In genomic region chr21:41762236-41762635, GRCh38 we compare ENCODE assay signal across 12 cellular contexts. TPM values are rescaled to one million over a fixed set of nuclear protein-coding genes. Genes with fewer than 3 reads are reported as not detected.
DNase-seq lines count a peak whose midpoint lies in the region; ATAC-seq, FAIRE-seq and TF ChIP-seq lines count a peak whose summit lies in the region.
"Had no signal": no experiment of that assay in that cellular context is flagged by ENCODE, and none has a peak within 500 bp of the region (broad histone marks: within the 10 kb centered on the region; RNA-seq: fewer than 3 reads in every experiment).

No MANE protein-coding gene starts in this region.

- TF ChIP-seq POLR2A in right lobe of liver (IDR thresholded peaks at IDR 0.05) = no peak

- H3K27me3 ChIP-seq in right lobe of liver (no peaks in the 10 kb centered on the region), tibial artery (peaks cover 0 to 9% of the 10 kb centered on the region in 2 donors), small intestine (ENCODE audit: control insufficient read depth in 2 of 2, insufficient read depth in 2 of 2, low read length in 2 of 2) (peaks cover 0 to 29% of the 10 kb centered on the region in 2 donors)

- TF ChIP-seq CTCF in coronary artery (IDR thresholded peaks at IDR 0.05) (no peak), right lobe of liver (IDR thresholded peaks at IDR 0.05) (no peak), tibial artery (IDR thresholded peaks at IDR 0.05) (no peak)

- DNase-seq in NCI-H82 (lab: John Stamatoyannopoulos, UW) (peak; percentile 61), NCI-H82 treated with DMSO at 0.1 percent for 48 hours (lab: John Stamatoyannopoulos, UW; ENCODE audit: unreplicated experiment) (no peak), coronary artery (ENCODE audit: low spot score) (no peak), right lobe of liver (no peak), tibial artery (no peak), small intestine (no peak), HT-29 (ENCODE audit: low spot score) (no peak), CD1c-positive myeloid dendritic cell (ENCODE audit: extremely low spot score) (no peak)
- DNase-seq: hippocampal formation had no signal

- H3K9me3 ChIP-seq in right lobe of liver (no peaks in the 10 kb centered on the region), tibial artery (no peaks in the 10 kb centered on the region), small intestine (ENCODE audit: control insufficient read depth, low read depth) (no peaks in the 10 kb centered on the region)

- 9% methylated on average over 4 of the region's 12 CpGs for WGBS in right lobe of liver (ENCODE audit: insufficient coverage, low coverage, low lambda C conversion rate, missing lambda C conversion rate)
- 34 to 63% (median 52%) methylated on average over 12 of the region's 12 CpGs for WGBS in small intestine, 3 donors

- FAIRE-seq in small intestine (lab: Jason Lieb, UNC) = no peak
- FAIRE-seq: TTC549 had no signal

- ATAC-seq in right lobe of liver = no peak
- ATAC-seq: activated T-helper 17 cell treated with anti-CD3 and anti-CD28 coated beads, Interleukin-2, amount 50 U/mL, for 72 hours had no signal

- intact Hi-C loops in right lobe of liver (cut with DNase I) = no loop called here
- intact Hi-C loops in tibial artery (cut with DNase I; ENCODE audit: low total_unique reads) = loop anchor here (5.0 kb wide), 1 partner anchor 35 kb away; no protein-coding TSS in a partner anchor

- H3K27ac ChIP-seq in coronary artery = peak overlapping the region; percentile 42 to 82
- peak overlapping the region; percentile 41 to 73 (median 43) for H3K27ac ChIP-seq in right lobe of liver
- H3K27ac ChIP-seq in tibial artery = peak overlapping the region; percentile 66 to 81
- no peak overlapping the region for H3K27ac ChIP-seq in small intestine (ENCODE audit: low read depth in 1 of 2, low read length in 1 of 2)

- H3K4me1 ChIP-seq in right lobe of liver = peaks cover 0 to 78% (median 37%) of the 10 kb centered on the region in 4 donors
- H3K4me1 ChIP-seq in tibial artery = peaks cover 0 to 57% (median 36%) of the 10 kb centered on the region in 4 donors
- peaks cover 3 to 8% of the 10 kb centered on the region in 2 donors for H3K4me1 ChIP-seq in small intestine (ENCODE audit: control insufficient read depth in 2 of 2, insufficient read depth in 1 of 2, low read depth in 1 of 2, low read length in 1 of 2)

- H3K36me3 ChIP-seq in right lobe of liver (no peaks in the 10 kb centered on the region), tibial artery (no peaks in the 10 kb centered on the region), small intestine (ENCODE audit: control insufficient read depth in 2 of 2, insufficient read depth in 2 of 2, low read length in 2 of 2) (no peaks in the 10 kb centered on the region)

- H3K4me3 ChIP-seq in coronary artery (peak overlapping the region; percentile 65), right lobe of liver (peak overlapping the region; percentile 4 to 31 (median 13)), tibial artery (peak overlapping the region; percentile 38 to 44), small intestine (ENCODE audit: low read depth in 1 of 2, low read length in 2 of 2) (peak overlapping the region in 1 of 2 donors; percentile 35)

RNA-seq across cellular contexts. Expression of gene RIPK4, which starts 4.6 kb away (rescaled TPM):
- 10 to 100 TPM in 5 of 6 experiments, 1 to 10 TPM in 1; 6.7 to 18.7 (median 12.7) TPM for total RNA-seq in right lobe of liver
- polyA plus RNA-seq in small intestine = 10 to 100 TPM in 2 of 3 donors, 1 to 10 TPM in 1; 9.7 to 20.8 (median 20.1) TPM
- 54.3 and 60.9 TPM in 2 replicates for total RNA-seq in HT-29 (2014; rRNA removed; shearing (Covaris generic))
- total RNA-seq: pulmonary artery endothelial cell had no signal

Comparison
In these comparisons a context has a peak if more than half of its experiments do, and no peak if none do; other contexts are left out.
1. H3K27ac ChIP-seq: peak in coronary artery (2 of 2), right lobe of liver (3 of 3) and tibial artery (2 of 2); none in small intestine (0 of 2).